ENCODE assay signal across 1 cellular context in the genomic region with DNA sequence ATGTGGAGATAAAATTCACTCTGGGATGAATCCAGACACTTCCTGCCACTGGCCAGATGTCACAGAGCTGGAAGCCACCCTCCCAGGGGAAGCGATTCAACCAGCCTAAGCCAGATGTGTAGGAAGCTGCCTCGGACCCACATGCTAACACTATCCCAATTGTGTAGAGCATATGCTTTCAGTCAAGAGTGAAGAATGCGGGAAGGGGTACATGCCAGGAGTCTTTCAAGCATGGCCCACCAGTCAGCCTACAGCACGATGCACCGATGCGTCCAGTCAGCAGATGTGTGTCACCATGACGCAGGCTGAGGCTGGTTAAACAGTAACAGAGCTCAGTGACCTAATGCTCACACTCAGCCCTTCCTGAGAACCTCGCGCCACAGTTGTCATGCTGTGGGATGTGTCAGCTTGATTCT.
A peak's percentile ranks its signal among the peaks of the same experiment; 100 is the strongest.
TF ChIP-seq lines count a peak whose summit lies in the region.

No MANE protein-coding gene starts in this region.

TF ChIP-seq in A549, 52 proteins besides CTCF, POLR2A, EP300 and RAD21 (continued from another document):
- TF ChIP-seq, protein P1, sequence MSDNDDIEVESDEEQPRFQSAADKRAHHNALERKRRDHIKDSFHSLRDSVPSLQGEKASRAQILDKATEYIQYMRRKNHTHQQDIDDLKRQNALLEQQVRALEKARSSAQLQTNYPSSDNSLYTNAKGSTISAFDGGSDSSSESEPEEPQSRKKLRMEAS (IDR thresholded peaks at IDR 0.05): peak; percentile 97
- TF ChIP-seq CBX2 (IDR thresholded peaks at IDR 0.05; ENCODE audit: borderline replicate concordance, low read depth): no peak
- no peak for TF ChIP-seq CBX8 (IDR thresholded peaks at IDR 0.05)
- TF ChIP-seq TP53 (CRISPR knock-in tag; IDR thresholded peaks at IDR 0.05): no peak
- TF ChIP-seq JUN (IDR thresholded peaks at IDR 0.05): no peak
- TF ChIP-seq, protein P2, sequence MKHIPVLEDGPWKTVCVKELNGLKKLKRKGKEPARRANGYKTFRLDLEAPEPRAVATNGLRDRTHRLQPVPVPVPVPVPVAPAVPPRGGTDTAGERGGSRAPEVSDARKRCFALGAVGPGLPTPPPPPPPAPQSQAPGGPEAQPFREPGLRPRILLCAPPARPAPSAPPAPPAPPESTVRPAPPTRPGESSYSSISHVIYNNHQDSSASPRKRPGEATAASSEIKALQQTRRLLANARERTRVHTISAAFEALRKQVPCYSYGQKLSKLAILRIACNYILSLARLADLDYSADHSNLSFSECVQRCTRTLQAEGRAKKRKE (CRISPR knock-in tag; IDR thresholded peaks at IDR 0.05; ENCODE audit: low read depth): peak; percentile 92; the same call in 1 of the 2 replicates
- 0 out of 2 replicates have a peak, but pooled peaks have one; percentile 72 for TF ChIP-seq HOXA7 (CRISPR knock-in tag; IDR thresholded peaks at IDR 0.05)
- no peak for TF ChIP-seq CEBPB (IDR thresholded peaks at IDR 0.05)
- TF ChIP-seq, protein P3, sequence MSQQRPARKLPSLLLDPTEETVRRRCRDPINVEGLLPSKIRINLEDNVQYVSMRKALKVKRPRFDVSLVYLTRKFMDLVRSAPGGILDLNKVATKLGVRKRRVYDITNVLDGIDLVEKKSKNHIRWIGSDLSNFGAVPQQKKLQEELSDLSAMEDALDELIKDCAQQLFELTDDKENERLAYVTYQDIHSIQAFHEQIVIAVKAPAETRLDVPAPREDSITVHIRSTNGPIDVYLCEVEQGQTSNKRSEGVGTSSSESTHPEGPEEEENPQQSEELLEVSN (IDR thresholded peaks at IDR 0.05; ENCODE audit: borderline replicate concordance, low read depth): peak; percentile 81
- TF ChIP-seq RCOR1 (IDR thresholded peaks at IDR 0.05; ENCODE audit: low read depth, low read length): no peak
- peak; percentile 86 for TF ChIP-seq ZNF302 (CRISPR knock-in tag; IDR thresholded peaks at IDR 0.05)
- TF ChIP-seq ZFP36 (IDR thresholded peaks at IDR 0.05; ENCODE audit: borderline replicate concordance, partially characterized antibody): no peak
- TF ChIP-seq MAFK (IDR thresholded peaks at IDR 0.05; ENCODE audit: partially characterized antibody): peak; percentile 99
TF ChIP-seq in A549: peak in this region for 18.
